ENCODE assay signal across 14 cellular contexts in genomic region chr13:79810671-79811070, GRCh38.
DNase-seq lines count a peak whose midpoint lies in the region; ATAC-seq and TF ChIP-seq lines count a peak whose summit lies in the region.
"Had no signal": no experiment of that assay in that cellular context is flagged by ENCODE, and none has a peak within 500 bp of the region (broad histone marks: within the 10 kb centered on the region; RNA-seq: fewer than 3 reads in every experiment).

No MANE protein-coding gene starts in this region.

- no peaks in the 10 kb centered on the region for H3K27me3 Mint-ChIP-seq in natural killer cell treated with Interleukin-12 subunit alpha and Interleukin-12 subunit beta and Interleukin-15 and Interleukin-18, amount 100 ng/mL, for 72 hours

- no peak overlapping the region for H3K4me3 ChIP-seq in esophagus squamous epithelium
- H3K4me3 ChIP-seq: BLaER1, MG63, transverse colon had no signal

- in situ Hi-C loops in ACHN (cut with HindIII; ENCODE audit: low pct_ligation_motif_present, low pct_unique_long_range_greater_than_20kb, low sequenced_read_pairs), result no loop called here

- H3K36me3 Mint-ChIP-seq in natural killer cell treated with Interleukin-12 subunit alpha and Interleukin-12 subunit beta and Interleukin-15 and Interleukin-18, amount 100 ng/mL, for 72 hours, result no peaks in the 10 kb centered on the region

- H3K36me3 ChIP-seq in esophagus squamous epithelium, result no peaks in the 10 kb centered on the region
- H3K36me3 ChIP-seq: BLaER1, MG63, transverse colon had no signal

- no peak overlapping the region for H3K4me3 Mint-ChIP-seq in natural killer cell treated with Interleukin-12 subunit alpha and Interleukin-12 subunit beta and Interleukin-15 and Interleukin-18, amount 100 ng/mL, for 72 hours
- H3K4me3 Mint-ChIP-seq: activated T-helper 1 cell treated with anti-CD3 and anti-CD28 coated beads, Interleukin-12 subunit alpha, Interleukin-12 subunit beta, Interleukin-2, Interleukin-4 antibody, amounts not matched to agents 30 ng/mL and 10 ng/mL and 1 ng/mL, durations not matched to agents 14 hours and 24 hours and 36 hours had no signal

- no peaks in the 10 kb centered on the region for H3K4me1 ChIP-seq in esophagus squamous epithelium
- H3K4me1 ChIP-seq: transverse colon had no signal

- peaks cover 7 to 12% of the 10 kb centered on the region in 2 donors for H3K4me1 Mint-ChIP-seq in natural killer cell treated with Interleukin-12 subunit alpha and Interleukin-12 subunit beta and Interleukin-15 and Interleukin-18, amount 100 ng/mL, for 72 hours (ENCODE audit: low read depth in 2 of 2)

- no peak for TF ChIP-seq POLR2A in esophagus squamous epithelium (IDR thresholded peaks at IDR 0.05)

- peak; percentile 79 for DNase-seq in ACHN
- peak; percentile 18 for DNase-seq in HS-5 (ENCODE audit: low read depth)
- DNase-seq in astrocyte of the hippocampus (ENCODE audit: low read depth, low spot score), result peak; percentile 65
- peak; percentile 69 for DNase-seq in kidney glomerular epithelial cell (lab: John Stamatoyannopoulos, UW)
- no peak for DNase-seq in DMS53 (lab: John Stamatoyannopoulos, UW)
- no peak for DNase-seq in natural killer cell treated with Interleukin-12 subunit alpha and Interleukin-12 subunit beta and Interleukin-15 and Interleukin-18, amount 100 ng/mL, for 72 hours (ENCODE audit: low spot score)
- no peak for DNase-seq in central memory CD4-positive, alpha-beta T cell
- no peak for DNase-seq in esophagus squamous epithelium (lab: John Stamatoyannopoulos, UW)
- DNase-seq: islet precursor cell, MG63, NCI-H82, transverse colon had no signal

- peaks cover 3% of the 10 kb centered on the region for H3K9me3 Mint-ChIP-seq in natural killer cell treated with Interleukin-12 subunit alpha and Interleukin-12 subunit beta and Interleukin-15 and Interleukin-18, amount 100 ng/mL, for 72 hours
- H3K9me3 Mint-ChIP-seq: activated T-helper 1 cell treated with anti-CD3 and anti-CD28 coated beads, Interleukin-12 subunit alpha, Interleukin-12 subunit beta, Interleukin-2, Interleukin-4 antibody, amounts not matched to agents 30 ng/mL and 10 ng/mL and 1 ng/mL, durations not matched to agents 14 hours and 24 hours and 36 hours had no signal

- intact Hi-C loops in esophagus squamous epithelium (cut with DNase I), result no loop called here

- no peak for TF ChIP-seq CTCF in esophagus squamous epithelium (IDR thresholded peaks at IDR 0.05)

- no peak for ATAC-seq in natural killer cell treated with Interleukin-12 subunit alpha and Interleukin-12 subunit beta and Interleukin-15 and Interleukin-18, amount 100 ng/mL, for 72 hours

- H3K27ac ChIP-seq in esophagus squamous epithelium, result no peak overlapping the region
- H3K27ac ChIP-seq: BLaER1, transverse colon had no signal

- H3K27ac Mint-ChIP-seq in natural killer cell treated with Interleukin-12 subunit alpha and Interleukin-12 subunit beta and Interleukin-15 and Interleukin-18, amount 100 ng/mL, for 72 hours, result no peak overlapping the region
- H3K27ac Mint-ChIP-seq: activated T-helper 1 cell treated with anti-CD3 and anti-CD28 coated beads, Interleukin-12 subunit alpha, Interleukin-12 subunit beta, Interleukin-2, Interleukin-4 antibody, amounts not matched to agents 30 ng/mL and 10 ng/mL and 1 ng/mL, durations not matched to agents 14 hours and 24 hours and 36 hours had no signal

- H3K27me3 ChIP-seq in esophagus squamous epithelium, result no peaks in the 10 kb centered on the region
- H3K27me3 ChIP-seq: BLaER1, MG63, transverse colon had no signal

- no peaks in the 10 kb centered on the region for H3K9me3 ChIP-seq in esophagus squamous epithelium
- H3K9me3 ChIP-seq: MG63, transverse colon had no signal

- WGBS in esophagus squamous epithelium, 2 donors, result 19 to 26% methylated on average over 4 of the region's 4 CpGs

Comparison
In these comparisons a context has a peak if more than half of its experiments do, and no peak if none do; other contexts are left out.
1. DNase-seq: peak in ACHN (single experiment), HS-5 (single experiment), astrocyte of the hippocampus (single experiment) and kidney glomerular epithelial cell (single experiment); none in DMS53 (single experiment), natural killer cell treated with Interleukin-12 subunit alpha and Interleukin-12 subunit beta and Interleukin-15 and Interleukin-18, amount 100 ng/mL, for 72 hours (single experiment), central memory CD4-positive, alpha-beta T cell (single experiment) and esophagus squamous epithelium (single experiment).